Comparison of ENCODE assay signal across 29 cellular contexts in genomic region chr11:36490026-36490806, GRCh38.
"Had no signal": no experiment of that assay in that cellular context is flagged by ENCODE, and none has a peak within 500 bp of the region (broad histone marks: within the 10 kb centered on the region; RNA-seq: fewer than 3 reads in every experiment).

No MANE protein-coding gene starts in this region.

- H3K27me3 ChIP-seq: left lung, ovary, sigmoid colon, stomach, testis, thyroid gland, transverse colon, upper lobe of left lung, vagina had no signal

- H3K9me3 Mint-ChIP-seq: memory B cell; naive thymus-derived CD4-positive, alpha-beta T cell; natural killer cell treated with Interleukin-12 subunit alpha and Interleukin-12 subunit beta and Interleukin-15 and Interleukin-18, amount 100 ng/mL, for 72 hours; stimulated activated naive B cell treated with anti-CD40 and anti-IgM and Interleukin-4, amounts not matched to agents 10 μg/mL and 1 μg/mL and 100 μg/mL, for 72 hours had no signal

- H3K9me3 ChIP-seq: left lung, mucosa of descending colon, ovary, sigmoid colon, stomach, testis, thyroid gland, transverse colon, upper lobe of left lung, vagina had no signal

- DNase-seq: hippocampal formation; kidney glomerular epithelial cell; left colon; left lung; midbrain; mucosa of descending colon; naive thymus-derived CD4-positive, alpha-beta T cell; ovary; retina; right cardiac atrium; sigmoid colon; stimulated activated CD4-positive, alpha-beta T cell treated with anti-CD3 and anti-CD28 coated beads, Interleukin-1b, Interleukin-23, amount 100 ng/mL, for 48 hours; stimulated activated CD4-positive, alpha-beta T cell treated with anti-CD3 and anti-CD28 coated beads, Interleukin-2, amount 100 ng/mL, for 48 hours; stimulated activated CD4-positive, alpha-beta T cell treated with anti-CD3 and anti-CD28 coated beads, Interleukin-4, amount 100 ng/mL, for 4 hours; stimulated activated CD8-positive, alpha-beta memory T cell treated with anti-CD3 and anti-CD28 coated beads, Interleukin-4, amount 100 ng/mL, for 48 hours; stimulated activated naive B cell treated with anti-CD40 and anti-IgM and Interleukin-4, amounts not matched to agents 10 μg/mL and 1 μg/mL and 100 μg/mL, for 72 hours; stimulated activated naive CD8-positive, alpha-beta T cell treated with anti-CD3 and anti-CD28 coated beads, Interleukin-15, Interleukin-2, amounts not matched to agents 100 U/mL and 50 U/mL, for 24 hours; stomach; testis; thyroid gland; transverse colon; upper lobe of left lung had no signal

- H3K4me1 ChIP-seq: sigmoid colon, thyroid gland had no signal

- ATAC-seq: left colon; left lung; mucosa of descending colon; naive thymus-derived CD4-positive, alpha-beta T cell; natural killer cell treated with Interleukin-12 subunit alpha and Interleukin-12 subunit beta and Interleukin-15 and Interleukin-18, amount 100 ng/mL, for 72 hours; right cardiac atrium; stimulated activated naive B cell treated with anti-CD40 and anti-IgM and Interleukin-4, amounts not matched to agents 10 μg/mL and 1 μg/mL and 100 μg/mL, for 72 hours; stimulated activated naive CD8-positive, alpha-beta T cell treated with anti-CD3 and anti-CD28 coated beads, Interleukin-15, Interleukin-2, amounts not matched to agents 100 U/mL and 50 U/mL, for 24 hours had no signal

- H3K4me3 ChIP-seq: left lung, lung, mucosa of descending colon, ovary, sigmoid colon, smooth muscle cell, stomach, testis, thyroid gland, transverse colon, upper lobe of left lung, vagina had no signal

- H3K36me3 ChIP-seq: ovary had no signal

- FAIRE-seq: keratinocyte had no signal

- H3K27ac ChIP-seq: left lung, ovary, sigmoid colon, stomach, testis, thyroid gland, transverse colon, upper lobe of left lung, vagina had no signal

- H3K27ac Mint-ChIP-seq: memory B cell; progenitor cell of endocrine pancreas; stimulated activated naive B cell treated with anti-CD40 and anti-IgM and Interleukin-4, amounts not matched to agents 10 μg/mL and 1 μg/mL and 100 μg/mL, for 72 hours had no signal

- H3K27me3 Mint-ChIP-seq: memory B cell; naive thymus-derived CD4-positive, alpha-beta T cell; natural killer cell treated with Interleukin-12 subunit alpha and Interleukin-12 subunit beta and Interleukin-15 and Interleukin-18, amount 100 ng/mL, for 72 hours; progenitor cell of endocrine pancreas; stimulated activated naive B cell treated with anti-CD40 and anti-IgM and Interleukin-4, amounts not matched to agents 10 μg/mL and 1 μg/mL and 100 μg/mL, for 72 hours had no signal

- H3K4me2 ChIP-seq: smooth muscle cell had no signal

- H3K4me3 Mint-ChIP-seq: memory B cell; naive thymus-derived CD4-positive, alpha-beta T cell; natural killer cell treated with Interleukin-12 subunit alpha and Interleukin-12 subunit beta and Interleukin-15 and Interleukin-18, amount 100 ng/mL, for 72 hours; stimulated activated naive B cell treated with anti-CD40 and anti-IgM and Interleukin-4, amounts not matched to agents 10 μg/mL and 1 μg/mL and 100 μg/mL, for 72 hours had no signal
